Comparison of ENCODE assay signal across 28 cellular contexts in genomic region chr19:33812388-33813330, GRCh38. TPM values are rescaled to one million over a fixed set of nuclear protein-coding genes. Genes with fewer than 3 reads are reported as not detected.
DNase-seq lines count a peak whose midpoint lies in the region; ATAC-seq and TF ChIP-seq lines count a peak whose summit lies in the region.
"Had no signal": no experiment of that assay in that cellular context is flagged by ENCODE, and none has a peak within 500 bp of the region (broad histone marks: within the 10 kb centered on the region; RNA-seq: fewer than 3 reads in every experiment).

No MANE protein-coding gene starts in this region.

- H3K79me2 ChIP-seq in neural progenitor cell (ENCODE audit: low read depth), result no peaks in the 10 kb centered on the region
- H3K79me2 ChIP-seq in MM.1S (ENCODE audit: low read length), result no peaks in the 10 kb centered on the region

- POLR2A ChIA-PET in WTC11 (lab: Charles Lee), result interaction anchor here (0.7 kb wide), 1 partner anchor 688 kb away, joined by 3 read pairs; no protein-coding TSS in a partner anchor

- H4K20me1 ChIP-seq in neural progenitor cell (ENCODE audit: low read depth) (peaks cover 10% of the 10 kb centered on the region), MM.1S (ENCODE audit: insufficient read depth, low read length) (no peaks in the 10 kb centered on the region)

- no peaks in the 10 kb centered on the region for H3K36me3 Mint-ChIP-seq in natural killer cell treated with Interleukin-12 subunit alpha and Interleukin-12 subunit beta and Interleukin-15 and Interleukin-18, amount 100 ng/mL, for 72 hours
- H3K36me3 Mint-ChIP-seq in natural killer cell, result no peaks in the 10 kb centered on the region
- peaks cover 21% of the 10 kb centered on the region for H3K36me3 Mint-ChIP-seq in chondrocyte (ENCODE audit: low read depth)
- H3K36me3 Mint-ChIP-seq in WTC11, result peaks cover 13% of the 10 kb centered on the region
- H3K36me3 Mint-ChIP-seq in neural progenitor cell, result peaks cover 9% of the 10 kb centered on the region
- H3K36me3 Mint-ChIP-seq: memory B cell had no signal

- H3K4me2 ChIP-seq in neural progenitor cell (no peak overlapping the region), MM.1S (ENCODE audit: low read depth, low read length) (no peak overlapping the region)
- H3K4me2 ChIP-seq: GM23338 had no signal

- CTCF ChIA-PET in WTC11 (lab: Charles Lee), result interaction anchor here (1.6 kb wide), 2 partner anchors 15 to 18 kb away, joined by 4 to 5 read pairs; no protein-coding TSS in a partner anchor

- H3K27me3 ChIP-seq in lower lobe of right lung (ENCODE audit: low read depth) (no peaks in the 10 kb centered on the region), neural progenitor cell (no peaks in the 10 kb centered on the region), MM.1S (replicated peaks; ENCODE audit: insufficient read depth, low read length) (peaks cover 67% of the 10 kb centered on the region)
- H3K27me3 ChIP-seq: adrenal gland, brain microvascular endothelial cell, esophagus muscularis mucosa, MG63 had no signal

- H2AFZ ChIP-seq in neural progenitor cell (replicated peaks) (no peak overlapping the region), MM.1S (ENCODE audit: low read length) (no peak overlapping the region)
- H2AFZ ChIP-seq: GM23338 had no signal

- intact Hi-C loops in natural killer cell (cut with micrococcal nuclease), result no loop called here
- intact Hi-C loops in lower lobe of right lung (cut with DNase I), result no loop called here

- no peaks in the 10 kb centered on the region for H3K9me3 Mint-ChIP-seq in natural killer cell treated with Interleukin-12 subunit alpha and Interleukin-12 subunit beta and Interleukin-15 and Interleukin-18, amount 100 ng/mL, for 72 hours
- no peaks in the 10 kb centered on the region for H3K9me3 Mint-ChIP-seq in natural killer cell
- no peaks in the 10 kb centered on the region for H3K9me3 Mint-ChIP-seq in chondrocyte (ENCODE audit: low read depth)
- H3K9me3 Mint-ChIP-seq in WTC11, result no peaks in the 10 kb centered on the region
- H3K9me3 Mint-ChIP-seq in neural progenitor cell, result no peaks in the 10 kb centered on the region
- H3K9me3 Mint-ChIP-seq: activated CD4-positive, alpha-beta T cell treated with anti-CD3 and anti-CD28 coated beads, Interleukin-2, amount 10 ng/mL, durations not matched to agents 24 days and 14 days; GM23338; memory B cell; stimulated activated naive CD8-positive, alpha-beta T cell treated with anti-CD3 and anti-CD28 coated beads, Interleukin-15, Interleukin-2, amounts not matched to agents 100 ng/mL and 50 ng/mL, for 24 hours; T-helper 2 cell treated with Interferon-gamma antibody and Interleukin-4, amounts not matched to agents 5 μg/mL and 100 μg/mL, for 36 hours had no signal

- H3K27me3 Mint-ChIP-seq in natural killer cell treated with Interleukin-12 subunit alpha and Interleukin-12 subunit beta and Interleukin-15 and Interleukin-18, amount 100 ng/mL, for 72 hours, result no peaks in the 10 kb centered on the region
- H3K27me3 Mint-ChIP-seq in natural killer cell (ENCODE audit: low read depth in 2 of 2) (no peaks in the 10 kb centered on the region), chondrocyte (ENCODE audit: low read depth) (no peaks in the 10 kb centered on the region), WTC11 (ENCODE audit: low read depth) (no peaks in the 10 kb centered on the region), neural progenitor cell (ENCODE audit: insufficient read depth, low read depth) (peaks cover 5% of the 10 kb centered on the region)
- H3K27me3 Mint-ChIP-seq: memory B cell; stimulated activated naive CD8-positive, alpha-beta T cell treated with anti-CD3 and anti-CD28 coated beads, Interleukin-15, Interleukin-2, amounts not matched to agents 100 ng/mL and 50 ng/mL, for 24 hours had no signal

- no peak for ATAC-seq in natural killer cell treated with Interleukin-12 subunit alpha and Interleukin-12 subunit beta and Interleukin-15 and Interleukin-18, amount 100 ng/mL, for 72 hours
- no peak for ATAC-seq in natural killer cell
- no peak for ATAC-seq in lower lobe of right lung
- ATAC-seq in HG02610 (IDR thresholded peaks at IDR 0.05; ENCODE audit: unreplicated experiment), result no peak
- ATAC-seq in WTC11, result no peak
- ATAC-seq: GM23338, left cardiac atrium had no signal

- H3K9me2 ChIP-seq in MM.1S (replicated peaks; ENCODE audit: insufficient read depth, low read length), result no peaks in the 10 kb centered on the region

- no peak overlapping the region for H3K9ac ChIP-seq in neural progenitor cell
- H3K9ac ChIP-seq in MM.1S (ENCODE audit: low read length), result no peak overlapping the region

- no peak overlapping the region for H3K27ac Mint-ChIP-seq in natural killer cell treated with Interleukin-12 subunit alpha and Interleukin-12 subunit beta and Interleukin-15 and Interleukin-18, amount 100 ng/mL, for 72 hours
- H3K27ac Mint-ChIP-seq in natural killer cell, result no peak overlapping the region
- H3K27ac Mint-ChIP-seq in chondrocyte (ENCODE audit: unreplicated experiment), result no peak overlapping the region
- no peak overlapping the region for H3K27ac Mint-ChIP-seq in WTC11
- H3K27ac Mint-ChIP-seq in neural progenitor cell, result no peak overlapping the region
- H3K27ac Mint-ChIP-seq: activated CD4-positive, alpha-beta T cell treated with anti-CD3 and anti-CD28 coated beads, Interleukin-2, amount 10 ng/mL, durations not matched to agents 24 days and 14 days; GM23338; memory B cell; stimulated activated naive CD8-positive, alpha-beta T cell treated with anti-CD3 and anti-CD28 coated beads, Interleukin-15, Interleukin-2, amounts not matched to agents 100 ng/mL and 50 ng/mL, for 24 hours; T-helper 2 cell treated with Interferon-gamma antibody and Interleukin-4, amounts not matched to agents 5 μg/mL and 100 μg/mL, for 36 hours had no signal

- H3K4me3 ChIP-seq in lower lobe of right lung (no peak overlapping the region), neural progenitor cell (no peak overlapping the region), MM.1S (ENCODE audit: low read length) (no peak overlapping the region)
- H3K4me3 ChIP-seq: adrenal gland, esophagus muscularis mucosa, GM23338, MG63, thoracic aorta had no signal

- no peaks in the 10 kb centered on the region for H3K4me1 Mint-ChIP-seq in natural killer cell treated with Interleukin-12 subunit alpha and Interleukin-12 subunit beta and Interleukin-15 and Interleukin-18, amount 100 ng/mL, for 72 hours (ENCODE audit: low read depth in 2 of 2)
- no peaks in the 10 kb centered on the region for H3K4me1 Mint-ChIP-seq in natural killer cell
- peaks cover 21% of the 10 kb centered on the region for H3K4me1 Mint-ChIP-seq in chondrocyte (ENCODE audit: low read depth)
- peaks cover 12% of the 10 kb centered on the region for H3K4me1 Mint-ChIP-seq in WTC11
- H3K4me1 Mint-ChIP-seq in neural progenitor cell, result peaks cover 21% of the 10 kb centered on the region

- peaks cover 35% of the 10 kb centered on the region for H3K36me3 ChIP-seq in lower lobe of right lung
- H3K36me3 ChIP-seq in neural progenitor cell, result no peaks in the 10 kb centered on the region
- H3K36me3 ChIP-seq in MM.1S (replicated peaks; ENCODE audit: insufficient read depth, low read length), result no peaks in the 10 kb centered on the region

- TF ChIP-seq CTCF in natural killer cell (IDR thresholded peaks at IDR 0.05) (no peak), chondrocyte (IDR thresholded peaks at IDR 0.05) (no peak), lower lobe of right lung (IDR thresholded peaks at IDR 0.05) (no peak), WTC11 (IDR thresholded peaks at IDR 0.05) (no peak), neural progenitor cell (IDR thresholded peaks at IDR 0.05) (no peak), MM.1S (IDR thresholded peaks at IDR 0.05; ENCODE audit: low read length) (no peak)

- no peaks in the 10 kb centered on the region for H3F3A ChIP-seq in neural progenitor cell (ENCODE audit: low read depth)
- H3F3A ChIP-seq in MM.1S (ENCODE audit: insufficient read depth, low read length), result no peaks in the 10 kb centered on the region

- H3K27ac ChIP-seq in lower lobe of right lung (no peak overlapping the region), neural progenitor cell (no peak overlapping the region), MM.1S (ENCODE audit: low read length) (no peak overlapping the region)
- H3K27ac ChIP-seq: adrenal gland, brain microvascular endothelial cell, esophagus muscularis mucosa, thoracic aorta had no signal

- DNase-seq in natural killer cell treated with Interleukin-12 subunit alpha and Interleukin-12 subunit beta and Interleukin-15 and Interleukin-18, amount 100 ng/mL, for 72 hours (ENCODE audit: low spot score), result peak; percentile 31
- DNase-seq in natural killer cell, result no peak
- DNase-seq in chondrocyte (ENCODE audit: low spot score), result peak; percentile 75
- peak; percentile 46 for DNase-seq in lower lobe of right lung
- DNase-seq in WTC11 (ENCODE audit: low spot score), result no peak
- DNase-seq in neural progenitor cell (ENCODE audit: low spot score), result no peak
- DNase-seq in MM.1S, result no peak
- DNase-seq: activated CD4-positive, alpha-beta T cell treated with anti-CD3 and anti-CD28 coated beads, Interleukin-2, amount 10 ng/mL, durations not matched to agents 24 days and 14 days; activated naive CD4-positive, alpha-beta T cell treated with Interleukin-2 at 50 U/mL for 16 hours; activated T-cell treated with anti-CD3 and anti-CD28 coated beads, Interleukin-2, amount 50 U/mL, for 48 hours; adrenal gland; brain microvascular endothelial cell; foreskin melanocyte; KBM-7; left cardiac atrium; MG63; NCI-H1417 treated with DMSO at 0.1 percent for 48 hours; NCI-H2081 treated with DMSO at 0.1 percent for 48 hours; NCI-H345; NCI-H82; nucleus accumbens had no signal

- H3K4me3 Mint-ChIP-seq in natural killer cell treated with Interleukin-12 subunit alpha and Interleukin-12 subunit beta and Interleukin-15 and Interleukin-18, amount 100 ng/mL, for 72 hours, result no peak overlapping the region
- no peak overlapping the region for H3K4me3 Mint-ChIP-seq in natural killer cell
- H3K4me3 Mint-ChIP-seq in chondrocyte (ENCODE audit: unreplicated experiment), result no peak overlapping the region
- H3K4me3 Mint-ChIP-seq in WTC11, result no peak overlapping the region
- H3K4me3 Mint-ChIP-seq in neural progenitor cell, result no peak overlapping the region
- H3K4me3 Mint-ChIP-seq: activated CD4-positive, alpha-beta T cell treated with anti-CD3 and anti-CD28 coated beads, Interleukin-2, amount 10 ng/mL, durations not matched to agents 24 days and 14 days; GM23338; memory B cell; stimulated activated naive CD8-positive, alpha-beta T cell treated with anti-CD3 and anti-CD28 coated beads, Interleukin-15, Interleukin-2, amounts not matched to agents 100 ng/mL and 50 ng/mL, for 24 hours; T-helper 2 cell treated with Interferon-gamma antibody and Interleukin-4, amounts not matched to agents 5 μg/mL and 100 μg/mL, for 36 hours had no signal

- H3K9me3 ChIP-seq in lower lobe of right lung (no peaks in the 10 kb centered on the region), neural progenitor cell (ENCODE audit: low read depth) (no peaks in the 10 kb centered on the region), MM.1S (replicated peaks; ENCODE audit: insufficient read depth, low read length) (no peaks in the 10 kb centered on the region)
- H3K9me3 ChIP-seq: adrenal gland, esophagus muscularis mucosa, MG63, thoracic aorta had no signal

- H3K4me1 ChIP-seq in lower lobe of right lung (peaks cover 26% of the 10 kb centered on the region), neural progenitor cell (no peaks in the 10 kb centered on the region), MM.1S (ENCODE audit: low read length) (no peaks in the 10 kb centered on the region)
- H3K4me1 ChIP-seq: adrenal gland had no signal

RNA-seq across cellular contexts. Expression of gene KCTD15, which starts 16.0 kb away (rescaled TPM):
- 1 to 10 TPM in 1 of 2 donors, under 1 TPM in 1; 0.59 to 3.4 TPM for total RNA-seq in natural killer cell treated with Interleukin-12 subunit alpha and Interleukin-12 subunit beta and Interleukin-15 and Interleukin-18, amount 100 ng/mL, for 72 hours
- total RNA-seq in natural killer cell, result 1 to 10 TPM in 2 of 3 donors, under 1 TPM in 1; 0.59 to 4.7 (median 1.4) TPM
- 48.1 to 64.2 TPM (median 60.7 TPM) in 3 replicates for total RNA-seq in chondrocyte
- total RNA-seq in lower lobe of right lung, result 27.0 TPM
- total RNA-seq in WTC11 (2021), result 32.7 to 41.5 TPM (median 35.5 TPM) in 3 replicates
- 26.4 and 84.4 TPM in 2 replicates for total RNA-seq in neural progenitor cell (ENCODE audit: low replicate concordance)

Comparison
In these comparisons a context has a peak if more than half of its experiments do, and no peak if none do; other contexts are left out.
1. DNase-seq: peak in natural killer cell treated with Interleukin-12 subunit alpha and Interleukin-12 subunit beta and Interleukin-15 and Interleukin-18, amount 100 ng/mL, for 72 hours (single experiment), chondrocyte (single experiment) and lower lobe of right lung (single experiment); none in natural killer cell (single experiment), WTC11 (single experiment), neural progenitor cell (single experiment) and MM.1S (single experiment).